Comparison of ENCODE assay signal across 3 cellular contexts in the genomic region with DNA sequence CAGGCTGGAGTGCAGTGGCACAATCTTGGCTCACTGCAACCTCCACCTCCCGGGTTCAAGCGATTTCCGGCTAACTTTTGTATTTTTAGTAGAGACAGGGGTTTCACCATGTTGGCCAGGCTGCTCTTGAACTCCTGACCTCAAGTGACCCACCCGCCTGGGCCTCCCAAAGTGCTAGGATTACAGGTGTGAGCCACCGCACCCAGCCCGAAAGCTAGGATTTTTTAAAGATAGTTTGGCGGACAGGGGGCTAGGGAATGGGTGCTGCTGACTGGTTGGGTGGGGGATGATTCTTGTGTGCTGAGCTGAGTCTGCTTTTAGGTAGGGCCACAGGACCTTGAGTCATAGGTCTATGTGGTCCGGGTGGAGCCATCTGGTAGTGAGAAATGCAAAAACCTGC. TPM values are rescaled to one million over a fixed set of nuclear protein-coding genes. Genes with fewer than 3 reads are reported as not detected.
"Had no signal": no experiment of that assay in that cellular context is flagged by ENCODE, and none has a peak within 500 bp of the region (broad histone marks: within the 10 kb centered on the region; RNA-seq: fewer than 3 reads in every experiment).

No MANE protein-coding gene starts in this region.

RNA-seq across cellular contexts. Expression of a gene that starts 9.9 kb away (rescaled TPM):
- total RNA-seq: activated CD8-positive, alpha-beta memory T cell treated with anti-CD3 and anti-CD28 coated beads for 36 hours had no signal

RNA-seq across cellular contexts. Expression of a gene that starts 36.5 kb away (rescaled TPM):
- total RNA-seq: activated CD4-positive, alpha-beta memory T cell treated with anti-CD3 and anti-CD28 coated beads, Interleukin-2, amount 10 ng/mL, durations not matched to agents 7 days and 5 days; T-helper 17 cell had no signal
